13 cellular contexts compared by ENCODE assay signal in the genomic region with DNA sequence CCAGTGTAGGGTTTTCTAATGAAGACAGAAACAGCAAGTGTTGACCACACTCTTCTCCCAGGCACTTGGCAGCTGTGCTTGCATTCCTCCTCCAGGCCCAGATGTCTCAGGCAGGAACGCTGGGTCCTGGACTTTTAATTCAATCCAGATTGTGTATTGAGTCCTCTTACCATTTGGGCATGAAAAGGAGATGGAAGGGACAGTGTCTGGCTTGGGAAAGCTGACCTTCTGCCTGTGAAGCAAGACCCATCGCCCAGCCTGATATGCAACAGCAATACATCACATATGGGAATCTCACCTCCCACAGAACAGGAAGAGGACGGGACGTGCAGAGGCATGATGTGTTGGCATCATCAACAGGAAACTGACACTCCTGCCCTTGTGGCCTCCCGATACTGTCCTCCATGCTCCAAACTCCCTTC.
A peak's percentile ranks its signal among the peaks of the same experiment; 100 is the strongest.
DNase-seq lines count a peak whose midpoint lies in the region; FAIRE-seq and TF ChIP-seq lines count a peak whose summit lies in the region.
"Had no signal": no experiment of that assay in that cellular context is flagged by ENCODE, and none has a peak within 500 bp of the region (broad histone marks: within the 10 kb centered on the region; RNA-seq: fewer than 3 reads in every experiment).

No MANE protein-coding gene starts in this region.

- H3K9me1 ChIP-seq in keratinocyte (ENCODE audit: control insufficient read depth, extremely low read depth, insufficient read depth, low read length): no peaks in the 10 kb centered on the region

- FAIRE-seq in HTR-8/SVneo (lab: Jason Lieb, UNC): peak; percentile 54
- FAIRE-seq in keratinocyte (lab: Jason Lieb, UNC): no peak
- FAIRE-seq in RCC 7860 (lab: Jason Lieb, UNC): no peak

- no peaks in the 10 kb centered on the region for H3K36me3 ChIP-seq in duodenal mucosa (ENCODE audit: control insufficient read depth in 1 of 2, insufficient read depth in 2 of 2, low read length in 2 of 2)
- no peaks in the 10 kb centered on the region for H3K36me3 ChIP-seq in keratinocyte (ENCODE audit: control insufficient read depth in 2 of 2, extremely low read depth in 1 of 2, insufficient read depth in 2 of 2, low read length in 2 of 2)
- H3K36me3 ChIP-seq in suprapubic skin: no peaks in the 10 kb centered on the region
- H3K36me3 ChIP-seq: Peyer's patch, WERI-Rb-1 had no signal

- H3K9me3 ChIP-seq in duodenal mucosa (ENCODE audit: control insufficient read depth in 1 of 2, low read length in 2 of 2) (no peaks in the 10 kb centered on the region), keratinocyte (ENCODE audit: control insufficient read depth, low read depth, low read length) (no peaks in the 10 kb centered on the region), suprapubic skin (no peaks in the 10 kb centered on the region)
- H3K9me3 ChIP-seq: Peyer's patch had no signal

- no peak for TF ChIP-seq POLR2A in suprapubic skin (IDR thresholded peaks at IDR 0.05)

- no peak for TF ChIP-seq CTCF in keratinocyte (optimal IDR thresholded peaks at IDR 0.05 in 1 of 3, IDR thresholded peaks at IDR 0.05 in 1 of 3, conservative IDR thresholded peaks at IDR 0.05 in 1 of 3; ENCODE audit: extremely low read depth in 1 of 3, insufficient read depth in 2 of 3, low read length in 3 of 3)
- no peak for TF ChIP-seq CTCF in suprapubic skin (IDR thresholded peaks at IDR 0.05)

- H4K20me1 ChIP-seq in keratinocyte (ENCODE audit: control insufficient read depth, extremely low read depth, insufficient read depth, low read length): no peaks in the 10 kb centered on the region

- H2AFZ ChIP-seq in keratinocyte (ENCODE audit: control insufficient read depth, low read length): peak overlapping the region; percentile 42

- H3K27ac ChIP-seq in duodenal mucosa (ENCODE audit: low read depth, low read length) (peak overlapping the region; percentile 7), keratinocyte (ENCODE audit: control insufficient read depth, insufficient read depth, low read length) (no peak overlapping the region), suprapubic skin (peak overlapping the region; percentile 86)
- H3K27ac ChIP-seq: WERI-Rb-1 had no signal

- TF ChIP-seq EP300 in suprapubic skin (IDR thresholded peaks at IDR 0.05): no peak

- DNase-seq in HTR-8/SVneo (ENCODE audit: insufficient read length, low spot score): no peak
- no peak for DNase-seq in keratinocyte (ENCODE audit: low read depth, low spot score)
- peak; percentile 83 to 84 for DNase-seq in suprapubic skin (ENCODE audit: low spot score in 2 of 2)
- DNase-seq in RCC 7860 (ENCODE audit: low spot score): no peak
- no peak for DNase-seq in OCI-M1 (lab: John Stamatoyannopoulos, UW)
- DNase-seq in NCI-H1092 (lab: John Stamatoyannopoulos, UW): no peak
- DNase-seq in ACHN: no peak
- DNase-seq: activated T-cell treated with anti-CD3 and anti-CD28 coated beads, Interleukin-2, amount 50 U/mL, for 4 hours; cerebellar nuclear complex; occipital lobe; WERI-Rb-1 had no signal

- 16% methylated on average over 5 of the region's 5 CpGs for WGBS in suprapubic skin

- H3K27me3 ChIP-seq in duodenal mucosa (ENCODE audit: control insufficient read depth in 1 of 2, insufficient read depth in 2 of 2, low read length in 2 of 2): no peaks in the 10 kb centered on the region
- H3K27me3 ChIP-seq in keratinocyte (ENCODE audit: control insufficient read depth, extremely low read depth, insufficient read depth, low read length): no peaks in the 10 kb centered on the region
- no peaks in the 10 kb centered on the region for H3K27me3 ChIP-seq in suprapubic skin
- H3K27me3 ChIP-seq: Peyer's patch had no signal

- H3K4me1 ChIP-seq in duodenal mucosa (ENCODE audit: control insufficient read depth in 1 of 2, insufficient read depth in 2 of 2, low read length in 2 of 2) (peaks cover 0 to 6% of the 10 kb centered on the region in 2 donors), keratinocyte (ENCODE audit: control insufficient read depth, extremely low read depth, insufficient read depth, low read length) (peaks cover 6% of the 10 kb centered on the region), suprapubic skin (peaks cover 15% of the 10 kb centered on the region)
- H3K4me1 ChIP-seq: Peyer's patch had no signal

- H3K9ac ChIP-seq in duodenal mucosa (ENCODE audit: low read depth in 1 of 2, low read length in 2 of 2): no peak overlapping the region
- H3K9ac ChIP-seq in keratinocyte (ENCODE audit: control insufficient read depth, extremely low read depth, insufficient read depth, low read length): no peak overlapping the region

- H3K4me2 ChIP-seq in keratinocyte (ENCODE audit: control insufficient read depth, extremely low read depth, insufficient read depth, low read depth, low read length): no peak overlapping the region

- dilution Hi-C loops in keratinocyte (cut with MboI; ENCODE audit: extremely low pct_ligation_motif_present, low sequenced_read_pairs): no loop called here

- H3K4me3 ChIP-seq in duodenal mucosa (ENCODE audit: low read depth in 1 of 2, low read length in 2 of 2): no peak overlapping the region
- H3K4me3 ChIP-seq in keratinocyte (ENCODE audit: control insufficient read depth in 2 of 3, extremely low read depth in 1 of 3, insufficient read depth in 2 of 3, low read depth in 1 of 3, low read length in 3 of 3): no peak overlapping the region
- peak overlapping the region; percentile 4 for H3K4me3 ChIP-seq in suprapubic skin
- H3K4me3 ChIP-seq: Peyer's patch had no signal

- H3K79me2 ChIP-seq in keratinocyte (ENCODE audit: control insufficient read depth, insufficient read depth, low read length): no peaks in the 10 kb centered on the region

- in situ Hi-C loops in ACHN (cut with HindIII; ENCODE audit: low pct_ligation_motif_present, low pct_unique_long_range_greater_than_20kb, low sequenced_read_pairs): no loop called here

Comparison
In these comparisons a context has a peak if more than half of its experiments do, and no peak if none do; other contexts are left out.
1. DNase-seq: peak in suprapubic skin (2 of 2); none in HTR-8/SVneo (single experiment), keratinocyte (single experiment), RCC 7860 (single experiment), OCI-M1 (single experiment), NCI-H1092 (single experiment) and ACHN (single experiment).